ENCODE assay signal across 9 cellular contexts in genomic region chr17:75688209-75688771, GRCh38. TPM values are rescaled to one million over a fixed set of nuclear protein-coding genes. Genes with fewer than 3 reads are reported as not detected.
DNase-seq lines count a peak whose midpoint lies in the region; ATAC-seq, FAIRE-seq and TF ChIP-seq lines count a peak whose summit lies in the region.
"Had no signal": no experiment of that assay in that cellular context is flagged by ENCODE, and none has a peak within 500 bp of the region (broad histone marks: within the 10 kb centered on the region; RNA-seq: fewer than 3 reads in every experiment).

No MANE protein-coding gene starts in this region.

- no peaks in the 10 kb centered on the region for H3K27me3 Mint-ChIP-seq in activated CD8-positive, alpha-beta T cell treated with anti-CD3 and anti-CD28 coated beads, Interleukin-2, amount 10 ng/mL, durations not matched to agents 7 days and 5 days (ENCODE audit: low read depth)

- peaks cover 64% of the 10 kb centered on the region for H3K4me1 Mint-ChIP-seq in activated CD8-positive, alpha-beta T cell treated with anti-CD3 and anti-CD28 coated beads, Interleukin-2, amount 10 ng/mL, durations not matched to agents 7 days and 5 days (ENCODE audit: low read depth)

- peak overlapping the region; percentile 83 for H3K27ac Mint-ChIP-seq in activated CD8-positive, alpha-beta T cell treated with anti-CD3 and anti-CD28 coated beads, Interleukin-2, amount 10 ng/mL, durations not matched to agents 7 days and 5 days

- ATAC-seq in activated CD8-positive, alpha-beta T cell treated with anti-CD3 and anti-CD28 coated beads, Interleukin-2, amount 10 ng/mL, durations not matched to agents 7 days and 5 days, result no peak
- no peak for ATAC-seq in gastroesophageal sphincter
- ATAC-seq in GM19035 (IDR thresholded peaks at IDR 0.05; ENCODE audit: unreplicated experiment), result no peak

- POLR2A ChIA-PET in activated CD8-positive, alpha-beta T cell treated with anti-CD3 and anti-CD28 coated beads, Interleukin-2, amount 10 ng/mL, durations not matched to agents 7 days and 5 days (lab: Charles Lee), result interaction anchor here (0.7 to 3.3 kb wide), 4 partner anchors 10 to 82 kb away, joined by 3 to 16 read pairs (median 3); partner anchors contain the start of genes RECQL5 and SAP30BP

- TF ChIP-seq CTCF in gastroesophageal sphincter (IDR thresholded peaks at IDR 0.05) (no peak), stomach (IDR thresholded peaks at IDR 0.05) (no peak)

- peaks cover 31% of the 10 kb centered on the region for H3K36me3 Mint-ChIP-seq in activated CD8-positive, alpha-beta T cell treated with anti-CD3 and anti-CD28 coated beads, Interleukin-2, amount 10 ng/mL, durations not matched to agents 7 days and 5 days (ENCODE audit: low read depth)

- DNase-seq in SIG-M5 treated with dmso at 0.1 percent for 504 hours (lab: John Stamatoyannopoulos, UW; ENCODE audit: unreplicated experiment), result peak; percentile 53
- DNase-seq in SIG-M5 (lab: John Stamatoyannopoulos, UW), result no peak
- DNase-seq in activated CD8-positive, alpha-beta T cell treated with anti-CD3 and anti-CD28 coated beads, Interleukin-2, amount 10 ng/mL, durations not matched to agents 7 days and 5 days, result peak; percentile 31
- peak; percentile 39 for DNase-seq in stomach
- no peak for DNase-seq in H54 (ENCODE audit: insufficient read length, low spot score)
- DNase-seq in DMS53 (lab: John Stamatoyannopoulos, UW), result no peak

- no peak overlapping the region for H3K4me3 Mint-ChIP-seq in activated CD8-positive, alpha-beta T cell treated with anti-CD3 and anti-CD28 coated beads, Interleukin-2, amount 10 ng/mL, durations not matched to agents 7 days and 5 days

- no peak for FAIRE-seq in H54 (lab: Jason Lieb, UNC)

- H3K27ac ChIP-seq in gastroesophageal sphincter (peak overlapping the region in 3 of 4 donors; percentile 64 to 78 (median 74)), stomach (peak overlapping the region; percentile 13 to 89 (median 72))
- H3K27ac ChIP-seq: 22Rv1 had no signal

- H3K27me3 ChIP-seq in gastroesophageal sphincter (no peaks in the 10 kb centered on the region), stomach (no peaks in the 10 kb centered on the region)

- TF ChIP-seq POLR2A in gastroesophageal sphincter (IDR thresholded peaks at IDR 0.05), result no peak
- TF ChIP-seq POLR2A in stomach (IDR thresholded peaks at IDR 0.05), result no peak
- no peak for TF ChIP-seq POLR2A in H54 (IDR thresholded peaks at IDR 0.05; ENCODE audit: low read depth, low read length)

- H3K9me3 ChIP-seq in gastroesophageal sphincter, result no peaks in the 10 kb centered on the region
- H3K9me3 ChIP-seq in stomach, result no peaks in the 10 kb centered on the region

- peaks cover 0 to 18% of the 10 kb centered on the region in 2 donors for H3K36me3 ChIP-seq in gastroesophageal sphincter
- H3K36me3 ChIP-seq in stomach, result peaks cover 0 to 36% (median 27%) of the 10 kb centered on the region in 4 donors

- no peak overlapping the region for H3K4me3 ChIP-seq in gastroesophageal sphincter
- H3K4me3 ChIP-seq in stomach, result no peak overlapping the region

- no peak for TF ChIP-seq EP300 in gastroesophageal sphincter (IDR thresholded peaks at IDR 0.05)
- no peak for TF ChIP-seq EP300 in stomach (IDR thresholded peaks at IDR 0.05)

- H3K9me3 Mint-ChIP-seq in activated CD8-positive, alpha-beta T cell treated with anti-CD3 and anti-CD28 coated beads, Interleukin-2, amount 10 ng/mL, durations not matched to agents 7 days and 5 days (ENCODE audit: insufficient read depth), result no peaks in the 10 kb centered on the region

- H3K4me1 ChIP-seq in gastroesophageal sphincter, result peaks cover 0 to 91% (median 19%) of the 10 kb centered on the region in 3 donors
- H3K4me1 ChIP-seq in stomach, result peaks cover 56 to 100% (median 71%) of the 10 kb centered on the region in 4 donors

- 56 to 65% methylated on average over 6 to 10 of the region's 11 CpGs for WGBS in gastroesophageal sphincter (ENCODE audit: low coverage in 1 of 2), 2 donors
- 26 to 47% (median 31%) methylated on average over 11 of the region's 11 CpGs for WGBS in stomach, 5 donors

- CTCF ChIA-PET in activated CD8-positive, alpha-beta T cell treated with anti-CD3 and anti-CD28 coated beads, Interleukin-2, amount 10 ng/mL, durations not matched to agents 7 days and 5 days (lab: Charles Lee), result interaction anchor here (0.8 to 9.0 kb wide), 8 partner anchors 13 to 77 kb away, joined by 3 to 120 read pairs (median 12); partner anchors contain the start of genes GALK1 and SMIM5

- intact Hi-C loops in stomach (cut with DNase I; ENCODE audit: low total_unique reads), result no loop called here

RNA-seq across cellular contexts. Expression of gene SAP30BP, which starts 21.2 kb away (rescaled TPM):
- total RNA-seq in activated CD8-positive, alpha-beta T cell treated with anti-CD3 and anti-CD28 coated beads, Interleukin-2, amount 10 ng/mL, durations not matched to agents 7 days and 5 days, result 10 to 100 TPM; 88.7 to 93.7 TPM
- total RNA-seq in gastroesophageal sphincter (10 to 100 TPM; 68.2 to 87.2 (median 77.2) TPM), stomach (100 to 1,000 TPM in 2 of 5 donors, 10 to 100 TPM in 3; 24.6 to 154 (median 72.9) TPM)
- polyA plus RNA-seq in stomach, result 10 to 100 TPM; 59.0 to 82.5 (median 72.8) TPM

RNA-seq across cellular contexts. Expression of gene RECQL5, which starts 21.3 kb away (rescaled TPM):
- total RNA-seq in activated CD8-positive, alpha-beta T cell treated with anti-CD3 and anti-CD28 coated beads, Interleukin-2, amount 10 ng/mL, durations not matched to agents 7 days and 5 days, result 10 to 100 TPM; 37.6 to 43.9 TPM
- total RNA-seq in gastroesophageal sphincter, result 10 to 100 TPM in 3 of 4 donors, 1 to 10 TPM in 1; 6.4 to 15.1 (median 13.6) TPM
- total RNA-seq in stomach, result 100 to 1,000 TPM in 2 of 5 donors, 10 to 100 TPM in 3; 21.4 to 229 (median 46.7) TPM
- 10 to 100 TPM; 29.6 to 61.4 (median 50.8) TPM for polyA plus RNA-seq in stomach

RNA-seq across cellular contexts. Expression of gene ITGB4, which starts 33.0 kb away (rescaled TPM):
- total RNA-seq in activated CD8-positive, alpha-beta T cell treated with anti-CD3 and anti-CD28 coated beads, Interleukin-2, amount 10 ng/mL, durations not matched to agents 7 days and 5 days, result 1 to 10 TPM in 1 of 2 experiments, under 1 TPM in 1; 0.89 to 2.0 TPM
- 10 to 100 TPM; 31.1 to 66.3 (median 41.8) TPM for total RNA-seq in gastroesophageal sphincter
- total RNA-seq in stomach, result 100 to 1,000 TPM in 4 of 5 donors, 10 to 100 TPM in 1; 66.8 to 137 (median 132) TPM
- 10 to 100 TPM; 33.6 to 66.1 (median 60.3) TPM for polyA plus RNA-seq in stomach

RNA-seq across cellular contexts. Expression of gene SMIM5, which starts 55.1 kb away (rescaled TPM):
- under 1 TPM in 1 of 2 experiments, not detected in 1; 0.31 TPM for total RNA-seq in activated CD8-positive, alpha-beta T cell treated with anti-CD3 and anti-CD28 coated beads, Interleukin-2, amount 10 ng/mL, durations not matched to agents 7 days and 5 days
- 1 to 10 TPM; 3.8 to 6.8 (median 5.0) TPM for total RNA-seq in gastroesophageal sphincter
- 10 to 100 TPM in 1 of 5 donors, 1 to 10 TPM in 1, under 1 TPM in 1, not detected in 2; 0.58 to 12.7 (median 3.6) TPM for total RNA-seq in stomach
- polyA plus RNA-seq in stomach, result 10 to 100 TPM in 1 of 3 donors, 1 to 10 TPM in 2; 5.9 to 29.5 (median 10.0) TPM

Comparison
In these comparisons a context has a peak if more than half of its experiments do, and no peak if none do; other contexts are left out.
1. DNase-seq: peak in SIG-M5 treated with dmso at 0.1 percent for 504 hours (single experiment), activated CD8-positive, alpha-beta T cell treated with anti-CD3 and anti-CD28 coated beads, Interleukin-2, amount 10 ng/mL, durations not matched to agents 7 days and 5 days (single experiment) and stomach (single experiment); none in SIG-M5 (single experiment), H54 (single experiment) and DMS53 (single experiment).
2. RNA of gene ITGB4, which starts 33.0 kb away (total RNA-seq): 66.8 to 137 TPM in stomach and 31.1 to 66.3 TPM in gastroesophageal sphincter; 0.89 to 2.0 TPM in activated CD8-positive, alpha-beta T cell treated with anti-CD3 and anti-CD28 coated beads, Interleukin-2, amount 10 ng/mL, durations not matched to agents 7 days and 5 days; every median in the first group is over 10 times any median in the second.